1 cellular context compared by ENCODE assay signal in the genomic region with DNA sequence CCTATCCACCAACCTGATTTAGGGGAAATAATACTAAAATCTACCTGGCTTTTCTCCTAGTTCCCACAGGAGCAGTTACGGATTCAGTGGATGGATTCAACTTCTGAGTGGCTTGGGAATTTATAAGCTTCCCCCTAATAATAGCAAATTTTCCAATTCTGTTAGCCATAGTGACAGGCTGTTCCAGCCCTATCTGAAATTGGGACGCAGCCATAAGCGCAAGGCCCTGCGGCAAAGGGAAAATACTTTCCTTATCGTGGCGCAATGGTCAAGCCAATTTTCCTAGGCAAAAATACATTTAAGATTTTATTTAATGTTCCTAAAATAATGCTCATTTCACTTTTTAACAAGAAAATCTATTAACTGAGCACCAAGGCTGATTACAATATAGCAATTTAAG.
TF ChIP-seq lines count a peak whose summit lies in the region.

No MANE protein-coding gene starts in this region.

TF ChIP-seq in A549, 52 proteins besides CTCF, POLR2A, EP300 and RAD21 (continued from another document):
- TF ChIP-seq E2F6 (IDR thresholded peaks at IDR 0.05; ENCODE audit: borderline replicate concordance, low read depth) (no peak), ZNF302 (CRISPR knock-in tag; IDR thresholded peaks at IDR 0.05) (no peak)
- TF ChIP-seq, protein P1, sequence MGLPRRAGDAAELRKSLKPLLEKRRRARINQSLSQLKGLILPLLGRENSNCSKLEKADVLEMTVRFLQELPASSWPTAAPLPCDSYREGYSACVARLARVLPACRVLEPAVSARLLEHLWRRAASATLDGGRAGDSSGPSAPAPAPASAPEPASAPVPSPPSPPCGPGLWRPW (IDR thresholded peaks at IDR 0.05), result no peak
